10 cellular contexts compared by ENCODE assay signal in the genomic region with DNA sequence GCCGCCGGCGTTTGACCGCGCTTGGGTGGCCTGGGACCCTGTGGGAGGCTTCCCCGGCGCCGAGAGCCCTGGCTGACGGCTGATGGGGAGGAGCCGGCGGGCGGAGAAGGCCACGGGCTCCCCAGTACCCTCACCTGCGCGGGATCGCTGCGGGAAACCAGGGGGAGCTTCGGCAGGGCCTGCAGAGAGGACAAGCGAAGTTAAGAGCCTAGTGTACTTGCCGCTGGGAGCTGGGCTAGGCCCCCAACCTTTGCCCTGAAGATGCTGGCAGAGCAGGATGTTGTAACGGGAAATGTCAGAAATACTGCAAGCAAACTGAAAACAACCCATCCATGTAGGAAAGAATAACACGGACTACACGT. TPM values are rescaled to one million over a fixed set of nuclear protein-coding genes. Genes with fewer than 3 reads are reported as not detected.
DNase-seq lines count a peak whose midpoint lies in the region; ATAC-seq, FAIRE-seq and TF ChIP-seq lines count a peak whose summit lies in the region.
"Not testable (repeated sequence)": the region's sequence is repeated elsewhere in the genome, so short reads cannot be mapped to it uniquely, and the experiment has no call there.
"Had no signal": no experiment of that assay in that cellular context is flagged by ENCODE, and none has a peak within 500 bp of the region (broad histone marks: within the 10 kb centered on the region; RNA-seq: fewer than 3 reads in every experiment).

No MANE protein-coding gene starts in this region.

- H2AFZ ChIP-seq in Loucy (ENCODE audit: low read length) = not testable (repeated sequence)

- not testable (repeated sequence) for H3K36me3 ChIP-seq in Loucy (ENCODE audit: insufficient read depth, low read length); bronchial epithelial cell (ENCODE audit: control insufficient read depth, insufficient read depth, low read length)

- not testable (repeated sequence) for H3K9ac ChIP-seq in Loucy (ENCODE audit: low read depth, low read length, poor library complexity, severe bottlenecking)

- ATAC-seq in GM21717 (IDR thresholded peaks at IDR 0.05; ENCODE audit: unreplicated experiment) (peak; percentile 23), Right ventricle myocardium superior (ENCODE audit: poor library complexity) (peak; percentile 55)
- peak; percentile 45 for ATAC-seq in activated CD8-positive, alpha-beta memory T cell treated with anti-CD3 and anti-CD28 coated beads, Interleukin-2, amount 10 ng/mL, durations not matched to agents 7 days and 5 days
- ATAC-seq in naive B cell (ENCODE audit: low read depth in 2 of 2) = not testable (repeated sequence)
- ATAC-seq in stimulated activated effector memory CD8-positive, alpha-beta T cell treated with anti-CD3 and anti-CD28 coated beads, Interleukin-12 subunit alpha, Interleukin-12 subunit beta, amount 100 ng/mL, for 72 hours = peak; percentile 44

- H3K27me3 Mint-ChIP-seq in activated CD8-positive, alpha-beta memory T cell treated with anti-CD3 and anti-CD28 coated beads, Interleukin-2, amount 10 ng/mL, durations not matched to agents 7 days and 5 days = peaks cover 34% of the 10 kb centered on the region
- H3K27me3 Mint-ChIP-seq in naive B cell = peaks cover 0 to 14% (median 6%) of the 10 kb centered on the region in 3 donors

- not testable (repeated sequence) for H3K4me2 ChIP-seq in Loucy (ENCODE audit: low read depth, low read length, poor library complexity, severe bottlenecking)

- H3K9me3 Mint-ChIP-seq in activated CD8-positive, alpha-beta memory T cell treated with anti-CD3 and anti-CD28 coated beads, Interleukin-2, amount 10 ng/mL, durations not matched to agents 7 days and 5 days (ENCODE audit: low read depth); naive B cell; stimulated activated effector memory CD8-positive, alpha-beta T cell treated with anti-CD3 and anti-CD28 coated beads, Interleukin-12 subunit alpha, Interleukin-12 subunit beta, amount 100 ng/mL, for 72 hours: not testable (repeated sequence)

- not testable (repeated sequence) for TF ChIP-seq CTCF in AG09309 (IDR thresholded peaks at IDR 0.05; ENCODE audit: control insufficient read depth, insufficient read depth, low read depth, low read length, missing control alignments); Loucy (conservative IDR thresholded peaks at IDR 0.05; ENCODE audit: low read length); bronchial epithelial cell (IDR thresholded peaks at IDR 0.05; ENCODE audit: insufficient read depth, low read length, severe bottlenecking)

- H3K27me3 ChIP-seq in Loucy (ENCODE audit: insufficient read depth, low read length, poor library complexity, severe bottlenecking); bronchial epithelial cell (ENCODE audit: control insufficient read depth, insufficient read depth, low read length): not testable (repeated sequence)

- not testable (repeated sequence) for H3K9me2 ChIP-seq in Loucy (replicated peaks; ENCODE audit: low read depth, low read length)

- H3K36me3 Mint-ChIP-seq in activated CD8-positive, alpha-beta memory T cell treated with anti-CD3 and anti-CD28 coated beads, Interleukin-2, amount 10 ng/mL, durations not matched to agents 7 days and 5 days; naive B cell; stimulated activated effector memory CD8-positive, alpha-beta T cell treated with anti-CD3 and anti-CD28 coated beads, Interleukin-12 subunit alpha, Interleukin-12 subunit beta, amount 100 ng/mL, for 72 hours: not testable (repeated sequence)

- intact Hi-C loops in Right ventricle myocardium superior (cut with DNase I) = not testable (repeated sequence)

- not testable (repeated sequence) for H3F3A ChIP-seq in Loucy (ENCODE audit: low read depth)

- DNase-seq in AG09309 (ENCODE audit: low read depth); activated CD8-positive, alpha-beta memory T cell treated with anti-CD3 and anti-CD28 coated beads, Interleukin-2, amount 10 ng/mL, durations not matched to agents 7 days and 5 days; bronchial epithelial cell (ENCODE audit: low read depth); Right ventricle myocardium superior; naive B cell; stimulated activated effector memory CD8-positive, alpha-beta T cell treated with anti-CD3 and anti-CD28 coated beads, Interleukin-12 subunit alpha, Interleukin-12 subunit beta, amount 100 ng/mL, for 72 hours (ENCODE audit: low spot score in 2 of 2): not testable (repeated sequence)

- H3K4me3 ChIP-seq in AG09309 (ENCODE audit: control insufficient read depth, low read depth, low read length) (peak overlapping the region; percentile 22), Loucy (ENCODE audit: low read length, poor library complexity, severe bottlenecking) (peak overlapping the region; percentile 51), bronchial epithelial cell (ENCODE audit: low read depth, low read length) (peak overlapping the region; percentile 31)

- H3K27ac Mint-ChIP-seq in activated CD8-positive, alpha-beta memory T cell treated with anti-CD3 and anti-CD28 coated beads, Interleukin-2, amount 10 ng/mL, durations not matched to agents 7 days and 5 days = peak overlapping the region; percentile 60
- H3K27ac Mint-ChIP-seq in naive B cell = peak overlapping the region in 3 of 6 donors; percentile 31 to 76 (median 65)
- H3K27ac Mint-ChIP-seq in stimulated activated effector memory CD8-positive, alpha-beta T cell treated with anti-CD3 and anti-CD28 coated beads, Interleukin-12 subunit alpha, Interleukin-12 subunit beta, amount 100 ng/mL, for 72 hours = peak overlapping the region; percentile 10

- H3K79me2 ChIP-seq in Loucy (ENCODE audit: insufficient read depth, low read length) = not testable (repeated sequence)

- H4K20me1 ChIP-seq in Loucy (ENCODE audit: insufficient read depth, low read length, poor library complexity, severe bottlenecking) = not testable (repeated sequence)

- not testable (repeated sequence) for H3K4me1 Mint-ChIP-seq in activated CD8-positive, alpha-beta memory T cell treated with anti-CD3 and anti-CD28 coated beads, Interleukin-2, amount 10 ng/mL, durations not matched to agents 7 days and 5 days; naive B cell; stimulated activated effector memory CD8-positive, alpha-beta T cell treated with anti-CD3 and anti-CD28 coated beads, Interleukin-12 subunit alpha, Interleukin-12 subunit beta, amount 100 ng/mL, for 72 hours

- peak overlapping the region; percentile 62 for H3K4me3 Mint-ChIP-seq in activated CD8-positive, alpha-beta memory T cell treated with anti-CD3 and anti-CD28 coated beads, Interleukin-2, amount 10 ng/mL, durations not matched to agents 7 days and 5 days
- H3K4me3 Mint-ChIP-seq in naive B cell = peak overlapping the region; percentile 45 to 85 (median 64)
- peak overlapping the region; percentile 49 for H3K4me3 Mint-ChIP-seq in stimulated activated effector memory CD8-positive, alpha-beta T cell treated with anti-CD3 and anti-CD28 coated beads, Interleukin-12 subunit alpha, Interleukin-12 subunit beta, amount 100 ng/mL, for 72 hours

- CTCF ChIA-PET in activated CD8-positive, alpha-beta memory T cell treated with anti-CD3 and anti-CD28 coated beads, Interleukin-2, amount 10 ng/mL, durations not matched to agents 7 days and 5 days (lab: Charles Lee) = not testable (repeated sequence)

- H3K4me1 ChIP-seq in Loucy (ENCODE audit: insufficient read depth, low read length, poor library complexity, severe bottlenecking) = not testable (repeated sequence)

- FAIRE-seq in bronchial epithelial cell (lab: Jason Lieb, UNC) = not testable (repeated sequence)

- not testable (repeated sequence) for H3K9me3 ChIP-seq in Loucy (ENCODE audit: insufficient read depth, low read depth, low read length)

RNA-seq across cellular contexts. Expression of a gene that starts 26.0 kb away (rescaled TPM):
- 1 to 10 TPM; 4.4 to 4.6 TPM for total RNA-seq in activated CD8-positive, alpha-beta memory T cell treated with anti-CD3 and anti-CD28 coated beads, Interleukin-2, amount 10 ng/mL, durations not matched to agents 7 days and 5 days
- total RNA-seq in bronchial epithelial cell = 0.13 TPM in 1 of 2 replicates, not detected in the other
- 1.2 TPM for total RNA-seq in Right ventricle myocardium superior
- polyA plus RNA-seq in naive B cell (ENCODE audit: low read depth in 6 of 6) = not detected
- total RNA-seq: Daoy, M059J had no signal
